Comparison of ENCODE assay signal across 19 cellular contexts in genomic region chr5:154627711-154628678, GRCh38.
A peak's percentile ranks its signal among the peaks of the same experiment; 100 is the strongest.
DNase-seq lines count a peak whose midpoint lies in the region; ATAC-seq and TF ChIP-seq lines count a peak whose summit lies in the region.
"Had no signal": no experiment of that assay in that cellular context is flagged by ENCODE, and none has a peak within 500 bp of the region (broad histone marks: within the 10 kb centered on the region; RNA-seq: fewer than 3 reads in every experiment).

No MANE protein-coding gene starts in this region.

- no peak overlapping the region for H3K4me3 Mint-ChIP-seq in type B pancreatic cell
- H3K4me3 Mint-ChIP-seq: activated CD8-positive, alpha-beta T cell treated with anti-CD3 and anti-CD28 coated beads for 36 hours; activated naive CD8-positive, alpha-beta T cell treated with anti-CD3 and anti-CD28 coated beads, Interleukin-2, amount 10 ng/mL, durations not matched to agents 7 days and 5 days; activated T-cell treated with anti-CD3 and anti-CD28 coated beads, Interleukin-2, amount 50 U/mL, for 4 hours; stimulated activated naive CD8-positive, alpha-beta T cell treated with anti-CD3 and anti-CD28 coated beads, Interleukin-15, amount 100 ng/mL, for 72 hours; T-cell had no signal

- in situ Hi-C loops in HAP-1 (cut with MboI; ENCODE audit: low sequenced_read_pairs): no loop called here

- peaks cover 19% of the 10 kb centered on the region for H3K4me1 ChIP-seq in HAP-1
- H3K4me1 ChIP-seq: esophagus squamous epithelium, right atrium auricular region had no signal

- no peaks in the 10 kb centered on the region for H3K27me3 ChIP-seq in HAP-1 (ENCODE audit: low read depth)
- H3K27me3 ChIP-seq: esophagus squamous epithelium, right atrium auricular region had no signal

- H3K27ac Mint-ChIP-seq in type B pancreatic cell: no peak overlapping the region
- H3K27ac Mint-ChIP-seq: activated CD8-positive, alpha-beta T cell treated with anti-CD3 and anti-CD28 coated beads for 36 hours; activated naive CD8-positive, alpha-beta T cell treated with anti-CD3 and anti-CD28 coated beads, Interleukin-2, amount 10 ng/mL, durations not matched to agents 7 days and 5 days; stimulated activated naive CD8-positive, alpha-beta T cell treated with anti-CD3 and anti-CD28 coated beads, Interleukin-15, amount 100 ng/mL, for 72 hours; T-cell had no signal

- peaks cover 8% of the 10 kb centered on the region for H3K4me1 Mint-ChIP-seq in type B pancreatic cell (ENCODE audit: unreplicated experiment)
- H3K4me1 Mint-ChIP-seq: activated naive CD8-positive, alpha-beta T cell treated with anti-CD3 and anti-CD28 coated beads, Interleukin-2, amount 10 ng/mL, durations not matched to agents 7 days and 5 days; stimulated activated naive CD8-positive, alpha-beta T cell treated with anti-CD3 and anti-CD28 coated beads, Interleukin-15, amount 100 ng/mL, for 72 hours; T-cell had no signal

- ATAC-seq in HG03097 (IDR thresholded peaks at IDR 0.05; ENCODE audit: low FRiP score, unreplicated experiment) (no peak), HG02885 (IDR thresholded peaks at IDR 0.05; ENCODE audit: poor library complexity, unreplicated experiment) (no peak)
- ATAC-seq: activated CD8-positive, alpha-beta T cell treated with anti-CD3 and anti-CD28 coated beads for 36 hours; activated T-cell treated with anti-CD3 and anti-CD28 coated beads, Interleukin-2, amount 50 U/mL, for 4 hours; stimulated activated naive CD8-positive, alpha-beta T cell treated with anti-CD3 and anti-CD28 coated beads, Interleukin-15, amount 100 ng/mL, for 72 hours; T-cell had no signal

- no peak overlapping the region for H3K27ac ChIP-seq in coronary artery
- H3K27ac ChIP-seq: esophagus squamous epithelium, neutrophil, right atrium auricular region had no signal

- H3K9me3 ChIP-seq in HAP-1: 0 out of 2 replicates have a peak, but pooled peaks cover 2% of the 10 kb centered on the region
- H3K9me3 ChIP-seq: esophagus squamous epithelium, neutrophil, right atrium auricular region had no signal

- DNase-seq in AG08396 (ENCODE audit: low spot score) (peak; percentile 57), HAP-1 (ENCODE audit: low spot score in 2 of 2) (peak; percentile 82 to 87), coronary artery (ENCODE audit: low spot score) (peak; percentile 62), mesenteric fat pad (ENCODE audit: low spot score) (peak; percentile 43), type B pancreatic cell (ENCODE audit: extremely low spot score, unreplicated experiment) (no peak), NCI-H2029 treated with DMSO at 0.1 percent for 48 hours (lab: John Stamatoyannopoulos, UW) (no peak)
- DNase-seq: activated CD8-positive, alpha-beta T cell treated with anti-CD3 and anti-CD28 coated beads for 36 hours; activated naive CD8-positive, alpha-beta T cell treated with anti-CD3 and anti-CD28 coated beads, Interleukin-2, amount 10 ng/mL, durations not matched to agents 7 days and 5 days; activated T-cell treated with anti-CD3 and anti-CD28 coated beads, Interleukin-2, amount 50 U/mL, for 4 hours; esophagus squamous epithelium; NCI-H1436; NCI-H345; NK-92 treated with Interleukin-12 subunit alpha and Interleukin-12 subunit beta, amount 100 ng/mL, for 24 hours; stimulated activated naive CD8-positive, alpha-beta T cell treated with anti-CD3 and anti-CD28 coated beads, Interleukin-15, amount 100 ng/mL, for 72 hours; T-cell had no signal

- H3K9me3 Mint-ChIP-seq in type B pancreatic cell: no peaks in the 10 kb centered on the region
- H3K9me3 Mint-ChIP-seq: activated CD8-positive, alpha-beta T cell treated with anti-CD3 and anti-CD28 coated beads for 36 hours; activated naive CD8-positive, alpha-beta T cell treated with anti-CD3 and anti-CD28 coated beads, Interleukin-2, amount 10 ng/mL, durations not matched to agents 7 days and 5 days; activated T-cell treated with anti-CD3 and anti-CD28 coated beads, Interleukin-2, amount 50 U/mL, for 4 hours; stimulated activated naive CD8-positive, alpha-beta T cell treated with anti-CD3 and anti-CD28 coated beads, Interleukin-15, amount 100 ng/mL, for 72 hours; T-cell had no signal

- no peak for TF ChIP-seq CTCF in coronary artery (IDR thresholded peaks at IDR 0.05)
- no peak for TF ChIP-seq CTCF in type B pancreatic cell (conservative IDR thresholded peaks at IDR 0.05)

- no peak overlapping the region for H3K4me3 ChIP-seq in HAP-1
- H3K4me3 ChIP-seq in coronary artery: no peak overlapping the region
- H3K4me3 ChIP-seq: esophagus squamous epithelium, right atrium auricular region had no signal

- no peaks in the 10 kb centered on the region for H3K36me3 Mint-ChIP-seq in type B pancreatic cell
- H3K36me3 Mint-ChIP-seq: activated naive CD8-positive, alpha-beta T cell treated with anti-CD3 and anti-CD28 coated beads, Interleukin-2, amount 10 ng/mL, durations not matched to agents 7 days and 5 days; T-cell had no signal

- peaks cover 24% of the 10 kb centered on the region for H3K27me3 Mint-ChIP-seq in type B pancreatic cell
- H3K27me3 Mint-ChIP-seq: activated CD8-positive, alpha-beta T cell treated with anti-CD3 and anti-CD28 coated beads for 36 hours had no signal

- H3K36me3 ChIP-seq in HAP-1 (replicated peaks): no peaks in the 10 kb centered on the region
- H3K36me3 ChIP-seq: esophagus squamous epithelium, neutrophil, right atrium auricular region had no signal

Comparison
In these comparisons a context has a peak if more than half of its experiments do, and no peak if none do; other contexts are left out.
1. DNase-seq: peak in AG08396 (single experiment), HAP-1 (2 of 2), coronary artery (single experiment) and mesenteric fat pad (single experiment); none in type B pancreatic cell (single experiment) and NCI-H2029 treated with DMSO at 0.1 percent for 48 hours (single experiment).